29 cellular contexts compared by ENCODE assay signal in genomic region chr2:74951211-74951754, GRCh38.
"Had no signal": no experiment of that assay in that cellular context is flagged by ENCODE, and none has a peak within 500 bp of the region (broad histone marks: within the 10 kb centered on the region; RNA-seq: fewer than 3 reads in every experiment).

No MANE protein-coding gene starts in this region.

- H3K9me3 Mint-ChIP-seq: activated naive CD8-positive, alpha-beta T cell treated with anti-CD3 and anti-CD28 coated beads, Interleukin-2, amount 50 U/mL, for 24 hours had no signal

- H3K27me3 Mint-ChIP-seq: activated naive CD8-positive, alpha-beta T cell treated with anti-CD3 and anti-CD28 coated beads, Interleukin-2, amount 50 U/mL, for 24 hours; stimulated activated naive CD8-positive, alpha-beta T cell treated with anti-CD3 and anti-CD28 coated beads, Interleukin-15, amount 100 ng/mL, for 72 hours had no signal

- H3K27ac Mint-ChIP-seq: activated naive CD4-positive, alpha-beta T cell treated with anti-CD3 and anti-CD28 coated beads, Interleukin-2, amount 10 ng/mL, durations not matched to agents 7 days and 5 days; activated naive CD8-positive, alpha-beta T cell treated with anti-CD3 and anti-CD28 coated beads, Interleukin-2, amount 50 U/mL, for 24 hours; mesothelial cell of epicardium; nephron progenitor cell; stimulated activated naive CD8-positive, alpha-beta T cell treated with anti-CD3 and anti-CD28 coated beads, Interleukin-15, amount 100 ng/mL, for 72 hours had no signal

- DNase-seq: activated CD4-positive, alpha-beta T cell treated with anti-CD3 and anti-CD28 coated beads, Interleukin-2, amount 50 U/mL, for 1 hour; activated CD4-positive, CD25-positive, alpha-beta regulatory T cell treated with anti-CD3 and anti-CD28 coated beads, Interleukin-2, amount 50 U/mL, for 72 hours; activated CD8-positive, alpha-beta memory T cell treated with anti-CD3 and anti-CD28 coated beads for 24 hours; activated CD8-positive, alpha-beta memory T cell treated with anti-CD3 and anti-CD28 coated beads, Interleukin-2, amount 50 U/mL, for 48 hours; activated effector memory CD4-positive, alpha-beta T cell treated with Interleukin-2 at 50 U/mL for 16 hours; activated naive CD4-positive, alpha-beta T cell treated with anti-CD3 and anti-CD28 coated beads, Interleukin-2, amount 10 ng/mL, durations not matched to agents 7 days and 5 days; activated naive CD8-positive, alpha-beta T cell treated with anti-CD3 and anti-CD28 coated beads, Interleukin-2, amount 50 U/mL, for 24 hours; activated T-cell treated with anti-CD3 and anti-CD28 coated beads, Interleukin-2, amount 50 U/mL, for 48 hours; aorta; brain microvascular endothelial cell; central memory CD4-positive, alpha-beta T cell; erythroblast; foreskin melanocyte; glutamatergic neuron; hypothalamus; islet precursor cell; nephron progenitor cell; occipital lobe; posterior cingulate gyrus; stimulated activated CD4-positive, alpha-beta T cell treated with anti-CD3 and anti-CD28 coated beads, Interleukin-2, amount 100 ng/mL, for 48 hours; stimulated activated naive CD8-positive, alpha-beta T cell treated with anti-CD3 and anti-CD28 coated beads, Interleukin-15, amount 100 ng/mL, for 72 hours; transverse colon had no signal

- H3K4me3 Mint-ChIP-seq: activated naive CD4-positive, alpha-beta T cell treated with anti-CD3 and anti-CD28 coated beads, Interleukin-2, amount 10 ng/mL, durations not matched to agents 7 days and 5 days; activated naive CD8-positive, alpha-beta T cell treated with anti-CD3 and anti-CD28 coated beads, Interleukin-2, amount 50 U/mL, for 24 hours; mesothelial cell of epicardium; nephron progenitor cell; stimulated activated naive CD8-positive, alpha-beta T cell treated with anti-CD3 and anti-CD28 coated beads, Interleukin-15, amount 100 ng/mL, for 72 hours had no signal

- ATAC-seq: activated naive CD8-positive, alpha-beta T cell treated with anti-CD3 and anti-CD28 coated beads, Interleukin-2, amount 50 U/mL, for 24 hours; stimulated activated naive CD8-positive, alpha-beta T cell treated with anti-CD3 and anti-CD28 coated beads, Interleukin-15, amount 100 ng/mL, for 72 hours had no signal

- H3K4me1 ChIP-seq: right atrium auricular region, suprapubic skin, vagina had no signal

- H3K27me3 ChIP-seq: brain microvascular endothelial cell, right atrium auricular region, suprapubic skin, transverse colon, vagina had no signal

- H3K27ac ChIP-seq: brain microvascular endothelial cell, right atrium auricular region, suprapubic skin, transverse colon, vagina had no signal

- H3K4me1 Mint-ChIP-seq: mesothelial cell of epicardium, nephron progenitor cell had no signal

- H3K36me3 ChIP-seq: brain microvascular endothelial cell, right atrium auricular region, suprapubic skin, transverse colon, vagina had no signal

- H3K4me3 ChIP-seq: lung, right atrium auricular region, suprapubic skin, transverse colon, vagina had no signal

- H3K9me3 ChIP-seq: suprapubic skin, vagina had no signal

- FAIRE-seq: colon, endometrium had no signal
